Comparison of ENCODE assay signal across 23 cellular contexts in genomic region chr1:199394856-199395255, GRCh38.
"Had no signal": no experiment of that assay in that cellular context is flagged by ENCODE, and none has a peak within 500 bp of the region (broad histone marks: within the 10 kb centered on the region; RNA-seq: fewer than 3 reads in every experiment).

No MANE protein-coding gene starts in this region.

- H3K27ac ChIP-seq: cardiac muscle cell, lower lobe of right lung, neural progenitor cell, right lobe of liver, uterus had no signal

- H3K36me3 ChIP-seq: cardiac muscle cell, lower lobe of right lung, neural progenitor cell, right lobe of liver, uterus had no signal

- H3K4me3 ChIP-seq: cardiac muscle cell, lower lobe of right lung, mucosa of descending colon, neural progenitor cell, right lobe of liver, uterus had no signal

- DNase-seq: activated B cell treated with CpG ODN at 0.5 μM for 24 hours; activated CD4-positive, alpha-beta T cell treated with anti-CD3 and anti-CD28 coated beads for 4 hours; activated CD4-positive, alpha-beta T cell treated with anti-CD3 and anti-CD28 coated beads, Interleukin-2, amount 50 U/mL, for 48 hours; activated naive CD4-positive, alpha-beta T cell treated with Interleukin-2 at 50 U/mL for 16 hours; activated naive CD8-positive, alpha-beta T cell treated with anti-CD3 and anti-CD28 coated beads for 36 hours; activated T-cell treated with anti-CD3 and anti-CD28 coated beads, Interleukin-2, amount 50 U/mL, for 48 hours; cortex of kidney; erythroblast; left colon; lower lobe of right lung; mesendoderm; mucosa of descending colon; naive thymus-derived CD4-positive, alpha-beta T cell; posterior cingulate gyrus; right lobe of liver; stimulated activated CD4-positive, alpha-beta T cell treated with anti-CD3 and anti-CD28 coated beads, Interleukin-2, amount 100 ng/mL, for 48 hours; stimulated activated CD8-positive, alpha-beta memory T cell treated with anti-CD3 and anti-CD28 coated beads, Interleukin-4, amount 100 ng/mL, for 48 hours; stimulated activated naive B cell treated with anti-CD40 and anti-IgM and Interleukin-4, amounts not matched to agents 10 μg/mL and 1 μg/mL and 100 μg/mL, for 72 hours; T1000; trophoblast cell; uterus had no signal

- H3K9me3 ChIP-seq: lower lobe of right lung, mucosa of descending colon, right lobe of liver, uterus had no signal

- H3K9ac ChIP-seq: neural progenitor cell had no signal

- H3K27me3 ChIP-seq: cardiac muscle cell, neural progenitor cell, right lobe of liver, uterus had no signal

- H2AFZ ChIP-seq: neural progenitor cell had no signal

- H3K4me2 ChIP-seq: neural progenitor cell had no signal

- H3K4me1 ChIP-seq: lower lobe of right lung, neural progenitor cell, right lobe of liver, uterus had no signal
